In the genomic region with DNA sequence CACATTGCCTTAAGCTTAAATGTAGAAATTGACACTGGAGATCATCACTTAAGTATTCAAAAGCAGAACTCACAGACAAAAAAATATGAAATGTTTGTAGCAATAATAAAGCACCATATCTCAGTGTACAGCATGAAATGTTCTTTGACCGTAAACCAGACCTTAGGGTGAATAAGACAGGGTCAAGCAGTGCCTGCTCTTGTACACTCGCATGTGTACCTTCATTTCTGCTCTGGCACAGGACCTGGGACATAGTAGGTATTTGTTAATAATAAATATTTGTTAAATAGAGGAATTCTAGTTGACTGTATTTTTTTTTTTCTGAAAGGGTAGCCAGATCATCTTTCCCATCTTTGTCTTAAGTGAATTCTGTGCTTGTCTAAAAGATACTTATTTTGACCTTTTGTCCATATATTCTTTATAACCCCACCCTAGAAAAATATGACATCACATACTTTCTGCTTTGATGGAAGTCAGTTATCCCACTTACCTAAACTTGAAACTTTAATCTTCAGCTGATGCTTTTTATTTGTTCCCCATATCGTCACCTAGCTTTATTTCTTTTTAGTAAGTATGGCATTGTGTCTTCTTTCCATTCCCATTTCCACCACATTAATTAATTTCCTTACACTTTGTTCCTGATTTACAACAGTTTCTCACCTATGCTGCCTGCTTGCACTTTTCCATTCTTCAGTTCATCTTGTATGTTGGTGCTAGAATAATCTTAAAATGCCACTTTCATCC, we compare ENCODE assay signal across 8 cellular contexts. TPM values are rescaled to one million over a fixed set of nuclear protein-coding genes. Genes with fewer than 3 reads are reported as not detected.
DNase-seq lines count a peak whose midpoint lies in the region; ATAC-seq and TF ChIP-seq lines count a peak whose summit lies in the region.

No MANE protein-coding gene starts in this region.

- TF ChIP-seq POLR2A in GM18505 (IDR thresholded peaks at IDR 0.05; ENCODE audit: borderline replicate concordance, extremely low read depth, insufficient read depth, insufficient read length): no peak

- H3K27me3 Mint-ChIP-seq in naive thymus-derived CD4-positive, alpha-beta T cell: no peaks in the 10 kb centered on the region

- H3K4me1 ChIP-seq in iPS-15b (ENCODE audit: control insufficient read depth, insufficient read depth, low read length): peaks cover 13% of the 10 kb centered on the region
- H3K4me1 ChIP-seq in naive thymus-derived CD4-positive, alpha-beta T cell (ENCODE audit: control insufficient read depth in 2 of 2, insufficient read depth in 2 of 2, low read length in 2 of 2): peaks cover 0 to 11% of the 10 kb centered on the region in 2 donors

- no peaks in the 10 kb centered on the region for H3K9me3 ChIP-seq in SU-DHL-6 (ENCODE audit: insufficient read depth, low read length)
- H3K9me3 ChIP-seq in iPS-15b (ENCODE audit: control insufficient read depth, insufficient read depth, low read length): no peaks in the 10 kb centered on the region
- H3K9me3 ChIP-seq in naive thymus-derived CD4-positive, alpha-beta T cell (ENCODE audit: control insufficient read depth in 2 of 3, low read length in 3 of 3): no peaks in the 10 kb centered on the region

- POLR2A ChIA-PET in naive thymus-derived CD4-positive, alpha-beta T cell (lab: Charles Lee): interaction anchor here (1.0 kb wide), 1 partner anchor 303 kb away, joined by 4 read pairs; no protein-coding TSS in a partner anchor

- H4K20me1 ChIP-seq in SU-DHL-6 (ENCODE audit: low read depth, low read length): peaks cover 9% of the 10 kb centered on the region; the same call in 1 of the 2 replicates

- H3K9ac ChIP-seq in SU-DHL-6 (ENCODE audit: low read length) (peak overlapping the region; percentile 95), iPS-15b (ENCODE audit: low read depth, low read length) (no peak overlapping the region)

- H3K27ac Mint-ChIP-seq in naive thymus-derived CD4-positive, alpha-beta T cell: peak overlapping the region in 3 of 9 donors; percentile 24 to 74 (median 74)

- CTCF ChIA-PET in naive thymus-derived CD4-positive, alpha-beta T cell (lab: Charles Lee): interaction anchor here (0.7 to 1.3 kb wide), 4 partner anchors 9 to 1127 kb away, joined by 3 to 4 read pairs (median 3); no protein-coding TSS in a partner anchor

- H2AFZ ChIP-seq in SU-DHL-6 (ENCODE audit: low read depth, low read length, severe bottlenecking): no peak overlapping the region

- peaks cover 64% of the 10 kb centered on the region for H3K79me2 ChIP-seq in SU-DHL-6 (ENCODE audit: insufficient read depth, low read length)

- H3K27me3 ChIP-seq in GM06990 (replicated peaks; ENCODE audit: control insufficient read depth, insufficient read depth, low read length) (no peaks in the 10 kb centered on the region), SU-DHL-6 (ENCODE audit: low read length) (no peaks in the 10 kb centered on the region), iPS-15b (ENCODE audit: control insufficient read depth, insufficient read depth, low read length) (no peaks in the 10 kb centered on the region)
- no peaks in the 10 kb centered on the region for H3K27me3 ChIP-seq in naive thymus-derived CD4-positive, alpha-beta T cell (ENCODE audit: control insufficient read depth in 2 of 2, insufficient read depth in 2 of 2, low read length in 2 of 2)

- peak overlapping the region; percentile 79 for H3K27ac ChIP-seq in SU-DHL-6 (ENCODE audit: low read depth, low read length)
- H3K27ac ChIP-seq in naive thymus-derived CD4-positive, alpha-beta T cell (ENCODE audit: low read depth, low read length): no peak overlapping the region

- H3K4me1 Mint-ChIP-seq in naive thymus-derived CD4-positive, alpha-beta T cell: peaks cover 14 to 34% (median 18%) of the 10 kb centered on the region in 7 donors

- H3K4me3 Mint-ChIP-seq in naive thymus-derived CD4-positive, alpha-beta T cell: peak overlapping the region in 5 of 10 donors; percentile 23 to 58 (median 38)

- peak overlapping the region; percentile 94 for H3K4me2 ChIP-seq in SU-DHL-6 (ENCODE audit: low read depth, low read length, poor library complexity, severe bottlenecking)

- DNase-seq in AG09309 (ENCODE audit: low read depth): no peak
- no peak for DNase-seq in GM06990 (ENCODE audit: extremely low read depth, insufficient read length)
- no peak for DNase-seq in iPS-NIHi7 (ENCODE audit: extremely low spot score)
- DNase-seq in posterior cingulate gyrus: no peak
- no peak for DNase-seq in naive thymus-derived CD4-positive, alpha-beta T cell

- no peak for TF ChIP-seq CTCF in AG09309 (IDR thresholded peaks at IDR 0.05; ENCODE audit: control insufficient read depth, insufficient read depth, low read depth, low read length, missing control alignments)
- no peak for TF ChIP-seq CTCF in GM06990 (IDR thresholded peaks at IDR 0.05; ENCODE audit: insufficient read depth, low read length, poor library complexity, severe bottlenecking)
- TF ChIP-seq CTCF in SU-DHL-6 (IDR thresholded peaks at IDR 0.05; ENCODE audit: insufficient read depth, low read length, poor library complexity, severe bottlenecking): no peak

- H3K36me3 ChIP-seq in GM06990 (ENCODE audit: control insufficient read depth, insufficient read depth, low read length): no peaks in the 10 kb centered on the region
- H3K36me3 ChIP-seq in SU-DHL-6 (ENCODE audit: low read length): peaks cover 14% of the 10 kb centered on the region
- no peaks in the 10 kb centered on the region for H3K36me3 ChIP-seq in iPS-15b (ENCODE audit: control insufficient read depth, insufficient read depth, low read length)
- peaks cover 0 to 5% (median 0%) of the 10 kb centered on the region in 3 experiments for H3K36me3 ChIP-seq in naive thymus-derived CD4-positive, alpha-beta T cell (ENCODE audit: control insufficient read depth in 2 of 3, insufficient read depth in 3 of 3, low read length in 3 of 3)

- H3K4me3 ChIP-seq in AG09309 (ENCODE audit: control insufficient read depth, low read depth, low read length) (peak overlapping the region; percentile 78), GM06990 (replicated peaks; ENCODE audit: low read depth, low read length) (peak overlapping the region; percentile 87), SU-DHL-6 (ENCODE audit: insufficient read depth, low read length, poor library complexity, severe bottlenecking) (peak overlapping the region; percentile 91), iPS-15b (ENCODE audit: low read depth, low read length) (peak overlapping the region; percentile 96)
- H3K4me3 ChIP-seq in naive thymus-derived CD4-positive, alpha-beta T cell (ENCODE audit: low read length): no peak overlapping the region

- H3K9me3 Mint-ChIP-seq in naive thymus-derived CD4-positive, alpha-beta T cell: no peaks in the 10 kb centered on the region

- intact Hi-C loops in posterior cingulate gyrus (cut with DNase I): loop anchor here (5.0 kb wide), 1 partner anchor 220 kb away; no protein-coding TSS in a partner anchor
- intact Hi-C loops in naive thymus-derived CD4-positive, alpha-beta T cell (cut with micrococcal nuclease): loop anchor here (1.0 to 5.0 kb wide), 7 partner anchors 54 to 1575 kb away; a partner anchor contains a TSS

- H3F3A ChIP-seq in SU-DHL-6 (ENCODE audit: insufficient read depth): peaks cover 13% of the 10 kb centered on the region

- ATAC-seq in GM18505 (IDR thresholded peaks at IDR 0.05; ENCODE audit: unreplicated experiment): no peak
- ATAC-seq in naive thymus-derived CD4-positive, alpha-beta T cell: no peak

- H3K9me2 ChIP-seq in SU-DHL-6 (replicated peaks; ENCODE audit: insufficient read depth, low read length): no peaks in the 10 kb centered on the region

- H3K36me3 Mint-ChIP-seq in naive thymus-derived CD4-positive, alpha-beta T cell: peaks cover 0 to 10% (median 0%) of the 10 kb centered on the region in 5 donors

RNA-seq across cellular contexts. Expression of a gene that starts 1.7 kb away (rescaled TPM):
- total RNA-seq in naive thymus-derived CD4-positive, alpha-beta T cell: 10 to 100 TPM in 1 of 5 experiments, 1 to 10 TPM in 4; 5.3 to 17.9 (median 5.9) TPM
- 1 to 10 TPM; 3.6 to 4.4 TPM for polyA plus RNA-seq in naive thymus-derived CD4-positive, alpha-beta T cell
